Comparison of ENCODE assay signal across 8 cellular contexts in genomic region chr17:35578195-35578928, GRCh38. TPM values are rescaled to one million over a fixed set of nuclear protein-coding genes. Genes with fewer than 3 reads are reported as not detected.
DNase-seq lines count a peak whose midpoint lies in the region; ATAC-seq and TF ChIP-seq lines count a peak whose summit lies in the region.

Gene PEX12 (minus strand): TSS chr17:35578571. CDS start chr17:35578021, 550 bp downstream.

- peak; percentile 88 for ATAC-seq in GM21423 (IDR thresholded peaks at IDR 0.05; ENCODE audit: unreplicated experiment)

- DNase-seq in COLO668 (lab: John Stamatoyannopoulos, UW; ENCODE audit: unreplicated experiment) = peak; percentile 82
- DNase-seq in HuH-7 (ENCODE audit: low spot score) = peak; percentile 81
- DNase-seq in activated T-cell treated with anti-CD3 and anti-CD28 coated beads for 1 hour (ENCODE audit: low read depth) = peak; percentile 77
- peak; percentile 86 for DNase-seq in epithelial cell of esophagus (ENCODE audit: low read depth)
- DNase-seq in stimulated activated CD8-positive, alpha-beta memory T cell treated with anti-CD3 and anti-CD28 coated beads, Interleukin-2, amount 100 ng/mL, for 48 hours (ENCODE audit: low read depth in 2 of 2) = peak; percentile 72 to 77

- TF ChIP-seq CTCF in OCI-LY1 (IDR thresholded peaks at IDR 0.05; ENCODE audit: low read length) (no peak), epithelial cell of esophagus (IDR thresholded peaks at IDR 0.05; ENCODE audit: insufficient read depth, low read depth, low read length, missing control alignments) (no peak)

- H3K9me3 ChIP-seq in OCI-LY1 (ENCODE audit: low read length) (no peaks in the 10 kb centered on the region), mononuclear cell (ENCODE audit: low read depth, low read length) (no peaks in the 10 kb centered on the region)

- 0 out of 2 replicates have a peak, but pooled peaks cover 5% of the 10 kb centered on the region for H3F3A ChIP-seq in OCI-LY1 (ENCODE audit: insufficient read depth, low read length)

- peak within 1 kb of the TSS; percentile 83 for H3K4me2 ChIP-seq in OCI-LY1 (ENCODE audit: low read length)

- H3K27me3 ChIP-seq in OCI-LY1 (ENCODE audit: insufficient read depth, low read length) (no peaks in the 10 kb centered on the region), mononuclear cell (ENCODE audit: insufficient read depth, low read length) (no peaks in the 10 kb centered on the region)

- H4K20me1 ChIP-seq in OCI-LY1 (ENCODE audit: insufficient read depth, low read length) = no peaks in the 10 kb centered on the region

- H3K9me2 ChIP-seq in OCI-LY1 (ENCODE audit: low read depth, low read length) = no peaks in the 10 kb centered on the region

- H3K27ac ChIP-seq in OCI-LY1 (ENCODE audit: low read depth, low read length, poor library complexity, severe bottlenecking) = peak within 1 kb of the TSS; percentile 87

- H3K4me3 ChIP-seq in OCI-LY1 (ENCODE audit: low read depth, low read length, poor library complexity, severe bottlenecking) (peak within 1 kb of the TSS; percentile 88), epithelial cell of esophagus (ENCODE audit: low read length) (peak within 1 kb of the TSS; percentile 87), mononuclear cell (ENCODE audit: low read length) (peak within 1 kb of the TSS; percentile 64)

- no peaks in the 10 kb centered on the region for H3K79me2 ChIP-seq in OCI-LY1 (ENCODE audit: insufficient read depth, low read length)

- 0 out of 2 replicates have a peak within 1 kb of the TSS, but pooled peaks have one; percentile 16 for H2AFZ ChIP-seq in OCI-LY1 (ENCODE audit: low read length)

- peaks cover 34% of the 10 kb centered on the region; the same call in 1 of the 2 replicates for H3K36me3 ChIP-seq in OCI-LY1 (ENCODE audit: insufficient read depth, low read length)

- H3K9ac ChIP-seq in OCI-LY1 (ENCODE audit: low read length) = peak within 1 kb of the TSS; percentile 97

- H3K4me1 ChIP-seq in OCI-LY1 (ENCODE audit: insufficient read depth, low read length, severe bottlenecking) (peaks cover 25% of the 10 kb centered on the region), mononuclear cell (ENCODE audit: insufficient read depth, low read length) (peaks cover 17% of the 10 kb centered on the region)

RNA-seq across cellular contexts. Expression of gene PEX12, which starts in this region (rescaled TPM):
- 3.1 TPM for total RNA-seq in mononuclear cell

Comparison
In these comparisons a context has a peak if more than half of its experiments do, and no peak if none do; other contexts are left out.
1. Peak in every context shown above with its lines: DNase-seq, ATAC-seq, H3K4me3 ChIP-seq and H3K27ac ChIP-seq.